In the genomic region with DNA sequence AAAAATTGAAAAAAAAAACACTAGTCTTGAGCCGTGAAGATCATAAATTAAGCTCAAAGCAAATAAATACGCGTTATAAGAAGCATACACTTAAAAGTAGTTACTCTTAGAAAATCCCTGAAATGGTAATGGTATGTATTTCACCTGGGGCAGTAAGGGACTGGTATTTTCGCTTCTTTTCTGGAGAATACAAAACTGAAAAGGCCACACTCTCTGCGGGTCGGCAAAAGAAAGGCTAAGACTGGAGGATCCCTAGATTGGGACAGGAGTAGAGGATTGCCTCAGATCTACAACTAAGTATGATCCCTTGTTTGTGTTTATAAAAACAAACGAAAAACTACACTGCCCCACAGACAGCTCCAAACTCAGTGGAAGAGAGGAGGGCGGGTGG, we compare ENCODE assay signal across 8 cellular contexts. TPM values are rescaled to one million over a fixed set of nuclear protein-coding genes. Genes with fewer than 3 reads are reported as not detected.
A peak's percentile ranks its signal among the peaks of the same experiment; 100 is the strongest.
DNase-seq lines count a peak whose midpoint lies in the region; ATAC-seq and TF ChIP-seq lines count a peak whose summit lies in the region.

No MANE protein-coding gene starts in this region.

- TF ChIP-seq CTCF in SK-N-SH (IDR thresholded peaks at IDR 0.05) (no peak), foreskin keratinocyte (conservative IDR thresholded peaks at IDR 0.05) (no peak), sigmoid colon (IDR thresholded peaks at IDR 0.05) (no peak)

- no peak for DNase-seq in SK-N-SH
- DNase-seq in foreskin keratinocyte, result no peak
- no peak for DNase-seq in sigmoid colon
- DNase-seq in NCI-H524 treated with DMSO at 0.1 percent for 48 hours (lab: John Stamatoyannopoulos, UW), result no peak
- DNase-seq in RKO (ENCODE audit: low spot score), result no peak

- ATAC-seq in GM18870 (IDR thresholded peaks at IDR 0.05; ENCODE audit: unreplicated experiment) (peak; percentile 18), foreskin keratinocyte (no peak), HG03025 (IDR thresholded peaks at IDR 0.05; ENCODE audit: low FRiP score, unreplicated experiment) (no peak), GM19452 (IDR thresholded peaks at IDR 0.05; ENCODE audit: unreplicated experiment) (no peak)

- H4K20me1 ChIP-seq in SK-N-SH (ENCODE audit: insufficient read depth), result no peaks in the 10 kb centered on the region; the same call in 1 of the 2 replicates

- under 1% methylated on average over 8 of the region's 8 CpGs for WGBS in SK-N-SH (ENCODE audit: low lambda C conversion rate)
- 1% methylated on average over 8 of the region's 8 CpGs for WGBS in sigmoid colon, 2 donors

- H3K4me3 ChIP-seq in SK-N-SH (ENCODE audit: low read depth in 2 of 2, low read length in 1 of 2) (peak overlapping the region; percentile 89 to 94), sigmoid colon (peak overlapping the region; percentile 82 to 95 (median 90))

- POLR2A ChIA-PET in SK-N-SH (lab: Yijun Ruan, JAX), result interaction anchor here (1.3 to 1.8 kb wide), 5 partner anchors 62 to 358 kb away, joined by 3 to 8 read pairs (median 6); partner anchors contain the start of genes GTF2H1, HPS5, SPTY2D1 and UEVLD

- intact Hi-C loops in sigmoid colon (cut with DNase I), result loop anchor here (1.0 to 5.0 kb wide), 5 partner anchors 106 to 1174 kb away; partner anchors contain the start of genes NCR3LG1 and SPTY2D1

- TF ChIP-seq EP300 in SK-N-SH (IDR thresholded peaks at IDR 0.05; ENCODE audit: borderline replicate concordance in 1 of 2, low read depth in 1 of 2, low read length in 1 of 2), result no peak
- no peak for TF ChIP-seq EP300 in sigmoid colon (IDR thresholded peaks at IDR 0.05)

- H3K79me2 ChIP-seq in SK-N-SH (ENCODE audit: insufficient read depth), result peaks cover 78% of the 10 kb centered on the region

- H3K27ac ChIP-seq in SK-N-SH (ENCODE audit: low read depth in 2 of 2, low read length in 1 of 2) (peak overlapping the region; percentile 88 to 92), foreskin keratinocyte (peak overlapping the region; percentile 80), sigmoid colon (peak overlapping the region; percentile 88 to 95 (median 92))

- H3K9me2 ChIP-seq in SK-N-SH, result no peaks in the 10 kb centered on the region

- TF ChIP-seq RAD21 in SK-N-SH (IDR thresholded peaks at IDR 0.05; ENCODE audit: low read length), result no peak

- H3K9me3 ChIP-seq in SK-N-SH, result no peaks in the 10 kb centered on the region
- no peaks in the 10 kb centered on the region for H3K9me3 ChIP-seq in sigmoid colon

- H2AFZ ChIP-seq in SK-N-SH (ENCODE audit: low read depth), result peak overlapping the region; percentile 77

- no peak for TF ChIP-seq POLR2A in sigmoid colon (IDR thresholded peaks at IDR 0.05)

- H3K36me3 ChIP-seq in SK-N-SH (replicated peaks in 1 of 2; ENCODE audit: control insufficient read depth in 1 of 2, insufficient read depth in 2 of 2, low read length in 1 of 2) (peaks cover 11 to 12% of the 10 kb centered on the region in 2 experiments), sigmoid colon (peaks cover 0 to 5% (median under 1%) of the 10 kb centered on the region in 4 donors)

- CTCF ChIA-PET in SK-N-SH (lab: Yijun Ruan, JAX), result interaction anchor here (0.8 to 1.2 kb wide), 2 partner anchors 14 to 282 kb away, joined by 3 read pairs; no protein-coding TSS in a partner anchor

- H3K9ac ChIP-seq in SK-N-SH, result peak overlapping the region; percentile 89

- H3K4me2 ChIP-seq in SK-N-SH, result peak overlapping the region; percentile 81

- peaks cover 5% of the 10 kb centered on the region for H3F3A ChIP-seq in SK-N-SH (replicated peaks; ENCODE audit: insufficient read depth)

- H3K27me3 ChIP-seq in SK-N-SH (ENCODE audit: insufficient read depth) (no peaks in the 10 kb centered on the region), foreskin keratinocyte (no peaks in the 10 kb centered on the region), sigmoid colon (no peaks in the 10 kb centered on the region)

- H3K4me1 ChIP-seq in SK-N-SH (ENCODE audit: control insufficient read depth in 1 of 2, insufficient read depth in 2 of 2, low read depth in 1 of 2, low read length in 1 of 2) (no peaks in the 10 kb centered on the region; a peak in 2 of 4 replicates), foreskin keratinocyte (peaks cover 4% of the 10 kb centered on the region), sigmoid colon (peaks cover 0 to 27% (median 22%) of the 10 kb centered on the region in 4 donors)

TF ChIP-seq in SK-N-SH, 30 proteins besides CTCF, POLR2A, EP300 and RAD21:
- 0 out of 2 replicates have a peak, but pooled peaks have one; percentile 3 for TF ChIP-seq RFX5 (IDR thresholded peaks at IDR 0.05; ENCODE audit: low read length)
- TF ChIP-seq TCF12 (IDR thresholded peaks at IDR 0.05), result no peak
- no peak for TF ChIP-seq PBX3 (IDR thresholded peaks at IDR 0.05)
- TF ChIP-seq, protein P1, sequence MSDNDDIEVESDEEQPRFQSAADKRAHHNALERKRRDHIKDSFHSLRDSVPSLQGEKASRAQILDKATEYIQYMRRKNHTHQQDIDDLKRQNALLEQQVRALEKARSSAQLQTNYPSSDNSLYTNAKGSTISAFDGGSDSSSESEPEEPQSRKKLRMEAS (IDR thresholded peaks at IDR 0.05; ENCODE audit: low read depth), result no peak

RNA-seq across cellular contexts. Expression of gene TSG101, which starts 0.6 kb away (rescaled TPM):
- polyA plus RNA-seq in SK-N-SH (2012; rRNA removed) (164 and 229 TPM in 2 replicates), foreskin keratinocyte (52.7 and 56.9 TPM in 2 replicates), sigmoid colon (100 to 1,000 TPM in 1 of 3 donors, 10 to 100 TPM in 2; 55.7 to 103 (median 90.7) TPM)
- 155 and 174 TPM in 2 replicates for polyA plus RNA-seq in SK-N-SH (2012; cell fraction: cytosol; rRNA removed)
- polyA plus RNA-seq in SK-N-SH (2012; cell fraction: nucleus; rRNA removed), result 68.9 and 109 TPM in 2 replicates
- total RNA-seq in foreskin keratinocyte (64.9 and 70.2 TPM in 2 replicates), sigmoid colon (100 to 1,000 TPM in 1 of 4 donors, 10 to 100 TPM in 3; 70.3 to 100 (median 89.8) TPM)
